Comparison of ENCODE assay signal across 12 cellular contexts in the genomic region with DNA sequence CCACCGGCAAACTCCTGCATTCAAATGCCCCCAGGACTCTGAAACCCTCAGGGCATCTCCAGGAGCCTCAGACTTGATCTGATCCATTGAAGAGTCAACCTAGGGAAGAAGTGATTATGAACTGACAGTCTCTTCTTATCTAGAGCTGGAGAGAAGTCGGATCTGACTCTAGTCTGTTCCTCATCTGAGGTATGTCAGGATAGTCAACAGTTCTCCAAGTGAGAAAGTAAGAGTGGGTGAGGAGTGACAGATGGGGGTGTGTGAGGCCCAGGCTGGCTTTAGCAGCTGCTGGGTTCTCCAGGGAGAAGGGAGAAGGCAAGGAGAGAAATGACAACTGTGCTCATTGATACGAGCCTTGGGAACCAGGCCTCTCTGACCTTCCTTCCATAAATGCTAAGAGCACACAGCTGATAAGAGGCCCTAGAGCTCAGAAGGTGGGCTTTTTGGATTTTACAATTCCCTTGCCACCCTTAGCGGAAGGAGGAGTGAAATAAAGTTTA.
"Had no signal": no experiment of that assay in that cellular context is flagged by ENCODE, and none has a peak within 500 bp of the region (broad histone marks: within the 10 kb centered on the region; RNA-seq: fewer than 3 reads in every experiment).

No MANE protein-coding gene starts in this region.

- FAIRE-seq: islet of Langerhans had no signal

- H3K9me3 ChIP-seq: breast epithelium, left lung had no signal

- H3K4me3 ChIP-seq: breast epithelium, smooth muscle cell had no signal

- H3K27me3 ChIP-seq: breast epithelium, left lung had no signal

- H3K27ac ChIP-seq: foreskin keratinocyte had no signal

- ATAC-seq: activated naive CD4-positive, alpha-beta T cell treated with anti-CD3 and anti-CD28 coated beads, Interleukin-2, amount 50 U/mL, for 72 hours; activated T-cell treated with anti-CD3 and anti-CD28 coated beads, Interleukin-2, amount 50 U/mL, for 4 hours; foreskin keratinocyte had no signal

- DNase-seq: activated CD4-positive, alpha-beta T cell treated with anti-CD3 and anti-CD28 coated beads, Interleukin-2, amount 10 ng/mL, durations not matched to agents 7 days and 5 days; activated CD4-positive, CD25-positive, alpha-beta regulatory T cell; activated effector memory CD4-positive, alpha-beta T cell treated with anti-CD3 and anti-CD28 coated beads, Interleukin-2, amount 50 U/mL, for 16 hours; activated T-cell treated with anti-CD3 and anti-CD28 coated beads, Interleukin-2, amount 50 U/mL, for 4 hours; left lung; stimulated activated naive CD4-positive, alpha-beta T cell; T-helper 2 cell had no signal

- H3K4me1 ChIP-seq: breast epithelium, foreskin keratinocyte had no signal

- H3K4me2 ChIP-seq: smooth muscle cell had no signal

- H3K36me3 ChIP-seq: breast epithelium had no signal
